In genomic region chr6:105750089-105750488, GRCh38 we compare ENCODE assay signal across 26 cellular contexts.
"Had no signal": no experiment of that assay in that cellular context is flagged by ENCODE, and none has a peak within 500 bp of the region (broad histone marks: within the 10 kb centered on the region; RNA-seq: fewer than 3 reads in every experiment).

No MANE protein-coding gene starts in this region.

- H3K27me3 ChIP-seq: body of pancreas, colonic mucosa, esophagus muscularis mucosa, gastroesophageal sphincter, hepatocyte had no signal

- DNase-seq: activated CD4-positive, alpha-beta T cell treated with anti-CD3 and anti-CD28 coated beads for 36 hours; activated CD4-positive, alpha-beta T cell treated with anti-CD3 and anti-CD28 coated beads, Interleukin-2, amount 50 U/mL, for 1 hour; activated CD4-positive, alpha-beta T cell treated with anti-CD3 and anti-CD28 coated beads, Interleukin-2, amount 50 U/mL, for 48 hours; activated CD4-positive, CD25-positive, alpha-beta regulatory T cell; activated CD4-positive, CD25-positive, alpha-beta regulatory T cell treated with anti-CD3 and anti-CD28 coated beads, Interleukin-2, amount 50 U/mL, for 72 hours; activated CD8-positive, alpha-beta memory T cell treated with anti-CD3 and anti-CD28 coated beads for 24 hours; activated CD8-positive, alpha-beta T cell treated with anti-CD3 and anti-CD28 coated beads for 36 hours; activated effector memory CD4-positive, alpha-beta T cell treated with Interleukin-2 at 50 U/mL for 16 hours; activated gamma-delta T cell treated with Interleukin-2 at 50 U/mL for 16 hours; activated naive CD4-positive, alpha-beta T cell treated with anti-CD3 and anti-CD28 coated beads, Interleukin-2, amount 50 U/mL, for 16 hours; activated naive CD4-positive, alpha-beta T cell treated with Interleukin-2 at 50 U/mL for 16 hours; activated T-cell treated with anti-CD3 and anti-CD28 coated beads, Interleukin-2, amount 50 U/mL, for 4 hours; amygdala; aorta; body of pancreas; central memory CD4-positive, alpha-beta T cell; cerebellar nuclear complex; colonic mucosa; effector CD8-positive, alpha-beta T cell; foreskin melanocyte; heart right ventricle had no signal

- H3K4me3 Mint-ChIP-seq: activated CD4-positive, alpha-beta T cell treated with anti-CD3 and anti-CD28 coated beads for 36 hours; activated CD8-positive, alpha-beta T cell treated with anti-CD3 and anti-CD28 coated beads for 36 hours; activated naive CD8-positive, alpha-beta T cell; activated T-cell treated with anti-CD3 and anti-CD28 coated beads, Interleukin-2, amount 50 U/mL, for 4 hours; activated T-helper 17 cell treated with anti-CD3 and anti-CD28 coated beads, Interleukin-2, amount 50 U/mL, for 72 hours had no signal

- H3K27ac Mint-ChIP-seq: activated CD4-positive, alpha-beta T cell treated with anti-CD3 and anti-CD28 coated beads for 36 hours; activated CD8-positive, alpha-beta T cell treated with anti-CD3 and anti-CD28 coated beads for 36 hours; activated naive CD8-positive, alpha-beta T cell; activated T-helper 17 cell treated with anti-CD3 and anti-CD28 coated beads, Interleukin-2, amount 50 U/mL, for 72 hours had no signal

- H3K9me3 Mint-ChIP-seq: activated CD8-positive, alpha-beta T cell treated with anti-CD3 and anti-CD28 coated beads for 36 hours; activated T-cell treated with anti-CD3 and anti-CD28 coated beads, Interleukin-2, amount 50 U/mL, for 4 hours; activated T-helper 17 cell treated with anti-CD3 and anti-CD28 coated beads, Interleukin-2, amount 50 U/mL, for 72 hours had no signal

- H3K27me3 Mint-ChIP-seq: activated CD8-positive, alpha-beta T cell treated with anti-CD3 and anti-CD28 coated beads for 36 hours had no signal

- H3K79me2 ChIP-seq: hepatocyte had no signal

- H3K4me1 ChIP-seq: body of pancreas had no signal

- H3K27ac ChIP-seq: body of pancreas, colonic mucosa, esophagus muscularis mucosa, gastroesophageal sphincter, heart right ventricle, hepatocyte had no signal

- H3K36me3 Mint-ChIP-seq: activated naive CD8-positive, alpha-beta T cell had no signal

- H3K4me2 ChIP-seq: hepatocyte had no signal

- H3K36me3 ChIP-seq: colonic mucosa, esophagus muscularis mucosa, gastroesophageal sphincter, heart right ventricle had no signal

- H3K4me3 ChIP-seq: body of pancreas, colonic mucosa, esophagus muscularis mucosa, gastroesophageal sphincter, heart right ventricle, hepatocyte had no signal

- ATAC-seq: activated CD4-positive, alpha-beta T cell treated with anti-CD3 and anti-CD28 coated beads for 36 hours; activated CD8-positive, alpha-beta T cell treated with anti-CD3 and anti-CD28 coated beads for 36 hours; activated T-cell treated with anti-CD3 and anti-CD28 coated beads, Interleukin-2, amount 50 U/mL, for 4 hours; activated T-helper 17 cell treated with anti-CD3 and anti-CD28 coated beads, Interleukin-2, amount 50 U/mL, for 72 hours; body of pancreas; gastroesophageal sphincter; heart right ventricle had no signal

- H3K9me3 ChIP-seq: body of pancreas, colonic mucosa, esophagus muscularis mucosa, gastroesophageal sphincter, heart right ventricle had no signal
